In the genomic region with DNA sequence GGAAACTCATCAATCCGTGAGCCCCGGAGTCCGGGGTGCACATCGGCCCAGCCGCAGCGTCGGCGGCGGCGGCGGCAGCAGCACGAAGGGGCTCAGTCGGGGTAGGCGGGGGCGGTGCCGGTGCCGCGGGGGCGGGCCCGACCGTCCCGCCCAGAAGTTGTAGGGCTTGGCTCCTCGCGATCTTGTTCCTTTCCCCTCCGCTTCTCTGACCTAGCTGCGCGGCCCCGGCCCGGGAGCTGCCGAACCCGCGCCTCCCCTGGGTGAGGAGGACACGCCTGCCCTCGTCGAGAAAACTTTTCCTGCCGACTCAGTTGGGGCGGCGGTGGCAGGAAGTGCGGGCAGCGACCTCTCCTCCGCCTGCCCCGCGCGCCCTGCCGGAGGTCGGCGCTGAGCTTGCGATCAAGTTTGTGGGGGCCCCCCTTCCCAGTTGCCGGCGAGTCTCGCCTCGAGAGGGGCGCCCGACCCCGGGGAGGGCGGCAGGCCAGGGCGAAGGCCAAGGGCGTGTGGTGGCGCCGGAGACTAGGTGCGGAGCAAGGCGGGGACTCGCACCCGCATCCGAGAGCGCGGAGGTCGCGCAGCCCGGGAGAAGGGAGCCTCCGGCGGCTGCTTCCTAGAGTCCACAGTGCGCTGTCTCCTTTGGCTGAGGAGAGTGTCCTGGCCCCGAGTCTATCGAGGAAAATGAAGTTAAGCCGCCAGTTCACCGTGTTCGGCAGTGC, we compare ENCODE assay signal across 8 cellular contexts. TPM values are rescaled to one million over a fixed set of nuclear protein-coding genes. Genes with fewer than 3 reads are reported as not detected.
DNase-seq lines count a peak whose midpoint lies in the region; ATAC-seq and TF ChIP-seq lines count a peak whose summit lies in the region.

A gene (plus strand): TSS at position 188 of the 716 bp plus-strand sequence. CDS start 491 bp downstream, at position 679.

- peak; percentile 77 for DNase-seq in SKM-1 treated with dmso at 0.1 percent for 144 hours (lab: John Stamatoyannopoulos, UW; ENCODE audit: unreplicated experiment)
- DNase-seq in activated naive CD8-positive, alpha-beta T cell treated with anti-CD3 and anti-CD28 coated beads, Interleukin-2, amount 50 U/mL, for 16 hours (ENCODE audit: low read depth, low spot score), result peak; percentile 50
- DNase-seq in Right ventricle myocardium superior, result peak; percentile 88
- peak; percentile 93 for DNase-seq in posterior vena cava (ENCODE audit: low spot score)
- peak; percentile 91 for DNase-seq in upper lobe of right lung

- H4K20me1 ChIP-seq in KMS-11 (ENCODE audit: insufficient read depth), result peaks cover 3% of the 10 kb centered on the region; the same call in 1 of the 2 replicates

- peak; percentile 41 for ATAC-seq in GM21786 (IDR thresholded peaks at IDR 0.05; ENCODE audit: unreplicated experiment)
- peak; percentile 87 for ATAC-seq in Right ventricle myocardium superior (ENCODE audit: poor library complexity)
- ATAC-seq in upper lobe of right lung, result peak; percentile 82

- intact Hi-C loops in Right ventricle myocardium superior (cut with DNase I), result no loop called here
- intact Hi-C loops in posterior vena cava (cut with DNase I), result no loop called here
- intact Hi-C loops in upper lobe of right lung (cut with DNase I), result no loop called here

- no peak within 1 kb of the TSS for H3K4me3 ChIP-seq in KMS-11 (IDR thresholded peaks at IDR 0.05; ENCODE audit: insufficient read depth, low read depth, low read length)
- H3K4me3 ChIP-seq in upper lobe of right lung, result peak within 1 kb of the TSS; percentile 95

- peak within 1 kb of the TSS; percentile 74 for H3K27ac ChIP-seq in KMS-11
- peak within 1 kb of the TSS; percentile 90 for H3K27ac ChIP-seq in upper lobe of right lung

- TF ChIP-seq CTCF in KMS-11 (conservative IDR thresholded peaks at IDR 0.05; ENCODE audit: low read depth, low read length) (no peak), upper lobe of right lung (IDR thresholded peaks at IDR 0.05) (peak; percentile 4)

- peak within 1 kb of the TSS; percentile 69 for H3K4me2 ChIP-seq in KMS-11

- peaks cover 51% of the 10 kb centered on the region for H3K79me2 ChIP-seq in KMS-11 (ENCODE audit: insufficient read depth, low read depth)

- peak within 1 kb of the TSS; percentile 73 for H2AFZ ChIP-seq in KMS-11 (ENCODE audit: low read depth)

- H3K36me3 ChIP-seq in ES-I3 (ENCODE audit: insufficient read depth, low read length) (no peaks in the 10 kb centered on the region), KMS-11 (ENCODE audit: insufficient read depth) (no peaks in the 10 kb centered on the region), upper lobe of right lung (no peaks in the 10 kb centered on the region)

- peak within 1 kb of the TSS; percentile 59 for H3K9ac ChIP-seq in ES-I3 (ENCODE audit: low read depth, low read length)
- H3K9ac ChIP-seq in KMS-11, result peak within 1 kb of the TSS; percentile 90

- H3K9me3 ChIP-seq in ES-I3 (ENCODE audit: control insufficient read depth, insufficient read depth, low read length) (0 out of 2 replicates have a peak, but pooled peaks cover 5% of the 10 kb centered on the region), upper lobe of right lung (no peaks in the 10 kb centered on the region)

- peaks cover 22% of the 10 kb centered on the region for H3K4me1 ChIP-seq in ES-I3 (ENCODE audit: insufficient read depth, low read length)
- peaks cover 29% of the 10 kb centered on the region for H3K4me1 ChIP-seq in KMS-11 (ENCODE audit: low read depth, poor library complexity, severe bottlenecking)
- peaks cover 16% of the 10 kb centered on the region for H3K4me1 ChIP-seq in upper lobe of right lung

- H3K27me3 ChIP-seq in KMS-11 (ENCODE audit: insufficient read depth, low read depth) (no peaks in the 10 kb centered on the region), upper lobe of right lung (no peaks in the 10 kb centered on the region)

RNA-seq across cellular contexts. Expression of the gene that starts here (rescaled TPM):
- total RNA-seq in Right ventricle myocardium superior (7.7 TPM), posterior vena cava (10 to 100 TPM; 43.9 to 44.5 TPM), upper lobe of right lung (43.6 TPM)
